ENCODE assay signal across 13 cellular contexts in genomic region chr4:39036172-39036571, GRCh38. TPM values are rescaled to one million over a fixed set of nuclear protein-coding genes. Genes with fewer than 3 reads are reported as not detected.
DNase-seq lines count a peak whose midpoint lies in the region; ATAC-seq, FAIRE-seq and TF ChIP-seq lines count a peak whose summit lies in the region.
"Had no signal": no experiment of that assay in that cellular context is flagged by ENCODE, and none has a peak within 500 bp of the region (broad histone marks: within the 10 kb centered on the region; RNA-seq: fewer than 3 reads in every experiment).

No MANE protein-coding gene starts in this region.

- WGBS in small intestine, 3 donors = 82 to 87% (median 82%) methylated on average over 7 of the region's 7 CpGs

- no peaks in the 10 kb centered on the region for H3K36me3 Mint-ChIP-seq in chondrocyte (ENCODE audit: low read depth)
- H3K36me3 Mint-ChIP-seq in activated naive CD8-positive, alpha-beta T cell treated with anti-CD3 and anti-CD28 coated beads for 36 hours = no peaks in the 10 kb centered on the region
- H3K36me3 Mint-ChIP-seq: activated naive CD4-positive, alpha-beta T cell treated with anti-CD3 and anti-CD28 coated beads, Interleukin-2, amount 10 ng/mL, durations not matched to agents 7 days and 5 days had no signal

- H3K9me2 ChIP-seq in PC-9 (ENCODE audit: insufficient read depth) = no peaks in the 10 kb centered on the region

- peak; percentile 93 for DNase-seq in Daoy (ENCODE audit: low read depth)
- DNase-seq in PC-9 = peak; percentile 65 to 98
- no peak for DNase-seq in chondrocyte (ENCODE audit: low spot score)
- no peak for DNase-seq in osteoblast (ENCODE audit: insufficient read length, low spot score, missing footprints)
- no peak for DNase-seq in small intestine
- DNase-seq in MV-4-11 (lab: John Stamatoyannopoulos, UW) = no peak
- DNase-seq in activated naive CD8-positive, alpha-beta T cell treated with anti-CD3 and anti-CD28 coated beads for 36 hours = no peak
- DNase-seq: activated CD4-positive, alpha-beta memory T cell treated with anti-CD3 and anti-CD28 coated beads, Interleukin-2, amount 10 ng/mL, durations not matched to agents 7 days and 5 days; activated naive CD4-positive, alpha-beta T cell treated with anti-CD3 and anti-CD28 coated beads, Interleukin-2, amount 10 ng/mL, durations not matched to agents 7 days and 5 days; right cardiac atrium had no signal

- peaks cover 45% of the 10 kb centered on the region for H3K4me1 Mint-ChIP-seq in chondrocyte (ENCODE audit: low read depth)
- H3K4me1 Mint-ChIP-seq in activated naive CD8-positive, alpha-beta T cell treated with anti-CD3 and anti-CD28 coated beads for 36 hours = peaks cover 33% of the 10 kb centered on the region

- H3K27ac Mint-ChIP-seq in chondrocyte (ENCODE audit: unreplicated experiment) = peak overlapping the region; percentile 98
- no peak overlapping the region for H3K27ac Mint-ChIP-seq in activated naive CD8-positive, alpha-beta T cell treated with anti-CD3 and anti-CD28 coated beads for 36 hours
- H3K27ac Mint-ChIP-seq: activated CD4-positive, alpha-beta memory T cell treated with anti-CD3 and anti-CD28 coated beads, Interleukin-2, amount 10 ng/mL, durations not matched to agents 7 days and 5 days; activated naive CD4-positive, alpha-beta T cell treated with anti-CD3 and anti-CD28 coated beads, Interleukin-2, amount 10 ng/mL, durations not matched to agents 7 days and 5 days had no signal

- H3K9me3 ChIP-seq in PC-9 (ENCODE audit: insufficient read depth, low read depth) (no peaks in the 10 kb centered on the region), osteoblast (ENCODE audit: low read depth, low read length) (no peaks in the 10 kb centered on the region), small intestine (ENCODE audit: control insufficient read depth, low read depth) (no peaks in the 10 kb centered on the region)
- H3K9me3 ChIP-seq: suprapubic skin had no signal

- H3K27me3 ChIP-seq in PC-9 (ENCODE audit: insufficient read depth, low read depth) = no peaks in the 10 kb centered on the region
- H3K27me3 ChIP-seq in osteoblast (ENCODE audit: insufficient read depth, low read length) = no peaks in the 10 kb centered on the region
- H3K27me3 ChIP-seq in small intestine (ENCODE audit: control insufficient read depth in 2 of 2, insufficient read depth in 2 of 2, low read length in 2 of 2) = no peaks in the 10 kb centered on the region
- H3K27me3 ChIP-seq: suprapubic skin had no signal

- peak overlapping the region; percentile 69 for H3K4me2 ChIP-seq in PC-9
- peak overlapping the region; percentile 25 for H3K4me2 ChIP-seq in osteoblast (ENCODE audit: insufficient read depth, low read length)

- CTCF ChIA-PET in PC-9 (lab: Charles Lee) = no interaction called here

- no peak for ATAC-seq in GM18502 (IDR thresholded peaks at IDR 0.05; ENCODE audit: poor library complexity, unreplicated experiment)
- ATAC-seq: right cardiac atrium had no signal

- no peak overlapping the region; the same call in 1 of the 2 replicates for H3K4me3 ChIP-seq in PC-9
- H3K4me3 ChIP-seq in osteoblast (ENCODE audit: insufficient read depth, low read length) = no peak overlapping the region
- no peak overlapping the region for H3K4me3 ChIP-seq in small intestine (ENCODE audit: low read depth in 1 of 2, low read length in 2 of 2)
- H3K4me3 ChIP-seq: suprapubic skin had no signal

- H2AFZ ChIP-seq in PC-9 = no peak overlapping the region
- no peak overlapping the region for H2AFZ ChIP-seq in osteoblast (ENCODE audit: low read length)

- POLR2A ChIA-PET in PC-9 (lab: Charles Lee; ENCODE audit: unreplicated experiment) = no interaction called here

- H3K4me3 Mint-ChIP-seq in chondrocyte (ENCODE audit: unreplicated experiment) = no peak overlapping the region
- H3K4me3 Mint-ChIP-seq in activated naive CD8-positive, alpha-beta T cell treated with anti-CD3 and anti-CD28 coated beads for 36 hours = no peak overlapping the region
- H3K4me3 Mint-ChIP-seq: activated CD4-positive, alpha-beta memory T cell treated with anti-CD3 and anti-CD28 coated beads, Interleukin-2, amount 10 ng/mL, durations not matched to agents 7 days and 5 days; activated naive CD4-positive, alpha-beta T cell treated with anti-CD3 and anti-CD28 coated beads, Interleukin-2, amount 10 ng/mL, durations not matched to agents 7 days and 5 days had no signal

- H3K9me3 Mint-ChIP-seq in chondrocyte (ENCODE audit: low read depth) = no peaks in the 10 kb centered on the region
- H3K9me3 Mint-ChIP-seq in activated naive CD8-positive, alpha-beta T cell treated with anti-CD3 and anti-CD28 coated beads for 36 hours = no peaks in the 10 kb centered on the region
- H3K9me3 Mint-ChIP-seq: activated CD4-positive, alpha-beta memory T cell treated with anti-CD3 and anti-CD28 coated beads, Interleukin-2, amount 10 ng/mL, durations not matched to agents 7 days and 5 days; activated naive CD4-positive, alpha-beta T cell treated with anti-CD3 and anti-CD28 coated beads, Interleukin-2, amount 10 ng/mL, durations not matched to agents 7 days and 5 days had no signal

- peaks cover 77% of the 10 kb centered on the region for H3K4me1 ChIP-seq in PC-9 (replicated peaks; ENCODE audit: insufficient read depth)
- H3K4me1 ChIP-seq in osteoblast (ENCODE audit: insufficient read depth, low read length) = peaks cover 32% of the 10 kb centered on the region
- peaks cover 0 to 7% of the 10 kb centered on the region in 2 donors for H3K4me1 ChIP-seq in small intestine (ENCODE audit: control insufficient read depth in 2 of 2, insufficient read depth in 1 of 2, low read depth in 1 of 2, low read length in 1 of 2)

- H3K27ac ChIP-seq in PC-9 (peak overlapping the region; percentile 98), osteoblast (ENCODE audit: low read depth, low read length) (peak overlapping the region; percentile 87), small intestine (ENCODE audit: low read depth in 1 of 2, low read length in 1 of 2) (no peak overlapping the region)
- H3K27ac ChIP-seq: suprapubic skin had no signal

- H3F3A ChIP-seq in PC-9 (ENCODE audit: insufficient read depth, low read depth) = peaks cover 62% of the 10 kb centered on the region

- TF ChIP-seq CTCF in PC-9 (conservative IDR thresholded peaks at IDR 0.05) = no peak
- TF ChIP-seq CTCF in chondrocyte (IDR thresholded peaks at IDR 0.05) = no peak
- TF ChIP-seq CTCF in osteoblast (IDR thresholded peaks at IDR 0.05; ENCODE audit: extremely low read depth, low read depth, low read length) = no peak

- H3K36me3 ChIP-seq in PC-9 (ENCODE audit: low read depth) (0 out of 2 replicates have a peak, but pooled peaks cover 3% of the 10 kb centered on the region), osteoblast (ENCODE audit: insufficient read depth, low read length) (no peaks in the 10 kb centered on the region), small intestine (ENCODE audit: control insufficient read depth in 2 of 2, insufficient read depth in 2 of 2, low read length in 2 of 2) (no peaks in the 10 kb centered on the region)
- H3K36me3 ChIP-seq: suprapubic skin had no signal

- H3K79me2 ChIP-seq in PC-9 (ENCODE audit: low read depth) = peaks cover 10% of the 10 kb centered on the region
- H3K79me2 ChIP-seq in osteoblast (ENCODE audit: insufficient read depth, low read length) = no peaks in the 10 kb centered on the region

- BruUV-seq in PC-9 (replicated peaks; lab: Mats Ljungman, UMichigan) = no TSS peak

- H4K20me1 ChIP-seq in PC-9 (ENCODE audit: insufficient read depth) (no peaks in the 10 kb centered on the region), osteoblast (ENCODE audit: insufficient read depth, low read length) (no peaks in the 10 kb centered on the region)

- FAIRE-seq in small intestine (lab: Jason Lieb, UNC) = no peak
- FAIRE-seq: colon had no signal

- intact Hi-C loops in PC-9 (cut with micrococcal nuclease; ENCODE audit: unreplicated experiment) = loop anchor here (1.0 to 10.0 kb wide), 3 partner anchors 8 to 576 kb away; partner anchors contain the start of gene KLF3

- no peaks in the 10 kb centered on the region for H3K27me3 Mint-ChIP-seq in chondrocyte (ENCODE audit: low read depth)
- no peaks in the 10 kb centered on the region for H3K27me3 Mint-ChIP-seq in activated naive CD8-positive, alpha-beta T cell treated with anti-CD3 and anti-CD28 coated beads for 36 hours
- H3K27me3 Mint-ChIP-seq: activated CD4-positive, alpha-beta memory T cell treated with anti-CD3 and anti-CD28 coated beads, Interleukin-2, amount 10 ng/mL, durations not matched to agents 7 days and 5 days; activated naive CD4-positive, alpha-beta T cell treated with anti-CD3 and anti-CD28 coated beads, Interleukin-2, amount 10 ng/mL, durations not matched to agents 7 days and 5 days had no signal

RNA-seq across cellular contexts. Expression of gene TMEM156, which starts 4.0 kb away (rescaled TPM):
- total RNA-seq in Daoy (2014; rRNA removed; shearing (Covaris generic)) = 19.3 and 33.7 TPM in 2 replicates
- total RNA-seq in PC-9 (2021) = 20.1 and 29.3 TPM in 2 replicates
- 0.32 to 0.36 TPM in 2 of 3 replicates, not detected in the other for total RNA-seq in chondrocyte
- total RNA-seq in osteoblast = under 0.01 TPM in 1 of 2 replicates, not detected in the other
- 1 to 10 TPM in 2 of 3 donors, not detected in 1; 1.4 to 2.2 TPM for polyA plus RNA-seq in small intestine
- 10 to 100 TPM; 11.3 to 11.7 TPM for total RNA-seq in activated naive CD8-positive, alpha-beta T cell treated with anti-CD3 and anti-CD28 coated beads for 36 hours
- total RNA-seq: suprapubic skin had no signal

RNA-seq across cellular contexts. Expression of gene KLHL5, which starts 25.9 kb away (rescaled TPM):
- total RNA-seq in Daoy (2014; rRNA removed; shearing (Covaris generic)) = 86.6 and 99.3 TPM in 2 replicates
- 115 and 117 TPM in 2 replicates for total RNA-seq in PC-9 (2021)
- 46.8 to 83.3 TPM (median 74.8 TPM) in 3 replicates for total RNA-seq in chondrocyte
- 65.1 and 95.5 TPM in 2 replicates for total RNA-seq in osteoblast
- polyA plus RNA-seq in small intestine = 10 to 100 TPM in 1 of 3 donors, 1 to 10 TPM in 2; 4.5 to 10.8 (median 7.8) TPM
- total RNA-seq in activated naive CD8-positive, alpha-beta T cell treated with anti-CD3 and anti-CD28 coated beads for 36 hours = 1 to 10 TPM; 8.3 to 9.3 TPM

Comparison
In these comparisons a context has a peak if more than half of its experiments do, and no peak if none do; other contexts are left out.
1. DNase-seq: peak in Daoy (single experiment) and PC-9 (2 of 2); none in chondrocyte (single experiment), osteoblast (single experiment), small intestine (single experiment), MV-4-11 (single experiment) and activated naive CD8-positive, alpha-beta T cell treated with anti-CD3 and anti-CD28 coated beads for 36 hours (single experiment).
2. H3K27ac ChIP-seq: peak in PC-9 (single experiment) and osteoblast (single experiment); none in small intestine (0 of 2).